In the genomic region with DNA sequence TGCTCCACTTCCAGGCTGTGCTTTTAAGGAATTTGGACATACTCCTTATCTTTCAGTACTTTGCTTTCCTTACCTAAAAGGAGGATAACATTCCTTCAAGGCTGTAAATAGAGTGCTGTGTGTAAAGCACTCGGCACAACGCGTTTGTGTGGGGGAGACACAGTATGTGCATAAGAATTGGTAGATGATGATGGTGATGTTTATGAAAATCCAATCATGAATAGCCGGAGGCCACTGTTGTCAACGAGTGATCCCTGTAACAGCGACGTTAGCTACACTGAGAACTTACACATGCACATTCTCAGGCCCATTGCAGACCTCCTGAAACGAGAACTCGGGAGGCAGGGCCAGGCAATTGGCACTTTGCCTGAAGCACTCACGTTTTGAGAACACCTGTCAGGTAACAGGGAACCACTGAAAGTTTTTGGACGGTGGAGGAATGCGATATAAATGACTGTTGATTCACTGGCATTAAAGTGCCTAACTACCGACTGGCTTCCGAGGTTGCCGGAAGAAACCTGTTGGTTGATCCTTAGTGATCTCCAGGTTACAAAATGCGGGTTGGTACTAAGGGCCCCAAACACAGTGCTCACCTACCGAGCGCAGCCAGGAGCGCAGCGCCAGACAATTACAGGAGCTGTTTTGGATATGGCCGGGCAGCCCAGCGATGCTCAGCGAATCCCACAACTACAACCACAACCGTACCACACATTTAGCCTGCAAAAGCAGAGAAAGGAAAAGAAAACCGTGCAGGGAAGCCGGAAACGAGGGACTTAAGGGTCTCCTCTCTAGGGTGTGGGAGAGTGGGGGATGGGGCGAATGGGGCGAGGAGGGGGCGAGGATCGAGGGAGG, we compare ENCODE assay signal across 8 cellular contexts. TPM values are rescaled to one million over a fixed set of nuclear protein-coding genes. Genes with fewer than 3 reads are reported as not detected.
DNase-seq lines count a peak whose midpoint lies in the region; ATAC-seq and TF ChIP-seq lines count a peak whose summit lies in the region.

No MANE protein-coding gene starts in this region.

- H3K4me3 Mint-ChIP-seq in WTC11 = peak overlapping the region; percentile 96

- CTCF ChIA-PET in WTC11 (lab: Charles Lee) = interaction anchor here (0.6 to 1.3 kb wide), 12 partner anchors 9 to 545 kb away, joined by 3 to 6 read pairs (median 4); no protein-coding TSS in a partner anchor

- H3K27ac Mint-ChIP-seq in WTC11 = peak overlapping the region; percentile 99

- TF ChIP-seq CTCF in WTC11 (IDR thresholded peaks at IDR 0.05) (no peak), fibroblast of the aortic adventitia (IDR thresholded peaks at IDR 0.05; ENCODE audit: insufficient read depth, low read length) (no peak)

- no peaks in the 10 kb centered on the region for H3K9me3 Mint-ChIP-seq in WTC11

- ATAC-seq in Right ventricle myocardium inferior (peak; percentile 21), WTC11 (peak; percentile 49)

- H2AFZ ChIP-seq in neuron (ENCODE audit: low read depth, low read length) = peak overlapping the region; percentile 73

- intact Hi-C loops in Right ventricle myocardium inferior (cut with DNase I) (loop anchor here (5.0 kb wide), 4 partner anchors 96 to 279 kb away; no protein-coding TSS in a partner anchor), cardiac septum (cut with DNase I) (loop anchor here (2.0 to 10.0 kb wide), 4 partner anchors 41 to 262 kb away; no protein-coding TSS in a partner anchor)

- H3K4me1 Mint-ChIP-seq in WTC11 = peaks cover 7% of the 10 kb centered on the region

- H3K4me1 ChIP-seq in neuron (ENCODE audit: insufficient read depth, low read length) = peaks cover 16% of the 10 kb centered on the region

- peaks cover 2% of the 10 kb centered on the region for H3K36me3 ChIP-seq in neuron (ENCODE audit: insufficient read depth, low read length)

- POLR2A ChIA-PET in WTC11 (lab: Charles Lee) = interaction anchor here (1.3 kb wide), 1 partner anchor 10 kb away, joined by 3 read pairs; no protein-coding TSS in a partner anchor

- 0 out of 2 replicates have a peak, but pooled peaks cover 2% of the 10 kb centered on the region for H3K36me3 Mint-ChIP-seq in WTC11

- H3K9me3 ChIP-seq in neuron (ENCODE audit: low read length) = no peaks in the 10 kb centered on the region

- H3K27me3 Mint-ChIP-seq in WTC11 (ENCODE audit: low read depth) = no peaks in the 10 kb centered on the region

- peaks cover 3% of the 10 kb centered on the region for H3K27me3 ChIP-seq in neuron (ENCODE audit: insufficient read depth, low read length)

- H3K4me3 ChIP-seq in fibroblast of the aortic adventitia (ENCODE audit: low read depth, low read length) = peak overlapping the region; percentile 75
- H3K4me3 ChIP-seq in neuron (ENCODE audit: low read length) = peak overlapping the region; percentile 99

- DNase-seq in Right ventricle myocardium inferior (ENCODE audit: missing footprints) (no peak), cardiac septum (ENCODE audit: low spot score) (no peak), WTC11 (ENCODE audit: low spot score) (no peak), fibroblast of the aortic adventitia (ENCODE audit: low read depth) (no peak), amniotic stem cell (lab: John Stamatoyannopoulos, UW) (no peak)
- no peak for DNase-seq in activated effector memory CD4-positive, alpha-beta T cell treated with anti-CD3 and anti-CD28 coated beads, Interleukin-2, amount 50 U/mL, for 16 hours
- DNase-seq in NK-92 treated with Interleukin-12 subunit alpha and Interleukin-12 subunit beta, amount 100 ng/mL, for 24 hours (lab: John Stamatoyannopoulos, UW) = no peak

TF ChIP-seq in WTC11, 78 proteins besides CTCF, POLR2A, EP300 and RAD21:
- TF ChIP-seq, protein P1, sequence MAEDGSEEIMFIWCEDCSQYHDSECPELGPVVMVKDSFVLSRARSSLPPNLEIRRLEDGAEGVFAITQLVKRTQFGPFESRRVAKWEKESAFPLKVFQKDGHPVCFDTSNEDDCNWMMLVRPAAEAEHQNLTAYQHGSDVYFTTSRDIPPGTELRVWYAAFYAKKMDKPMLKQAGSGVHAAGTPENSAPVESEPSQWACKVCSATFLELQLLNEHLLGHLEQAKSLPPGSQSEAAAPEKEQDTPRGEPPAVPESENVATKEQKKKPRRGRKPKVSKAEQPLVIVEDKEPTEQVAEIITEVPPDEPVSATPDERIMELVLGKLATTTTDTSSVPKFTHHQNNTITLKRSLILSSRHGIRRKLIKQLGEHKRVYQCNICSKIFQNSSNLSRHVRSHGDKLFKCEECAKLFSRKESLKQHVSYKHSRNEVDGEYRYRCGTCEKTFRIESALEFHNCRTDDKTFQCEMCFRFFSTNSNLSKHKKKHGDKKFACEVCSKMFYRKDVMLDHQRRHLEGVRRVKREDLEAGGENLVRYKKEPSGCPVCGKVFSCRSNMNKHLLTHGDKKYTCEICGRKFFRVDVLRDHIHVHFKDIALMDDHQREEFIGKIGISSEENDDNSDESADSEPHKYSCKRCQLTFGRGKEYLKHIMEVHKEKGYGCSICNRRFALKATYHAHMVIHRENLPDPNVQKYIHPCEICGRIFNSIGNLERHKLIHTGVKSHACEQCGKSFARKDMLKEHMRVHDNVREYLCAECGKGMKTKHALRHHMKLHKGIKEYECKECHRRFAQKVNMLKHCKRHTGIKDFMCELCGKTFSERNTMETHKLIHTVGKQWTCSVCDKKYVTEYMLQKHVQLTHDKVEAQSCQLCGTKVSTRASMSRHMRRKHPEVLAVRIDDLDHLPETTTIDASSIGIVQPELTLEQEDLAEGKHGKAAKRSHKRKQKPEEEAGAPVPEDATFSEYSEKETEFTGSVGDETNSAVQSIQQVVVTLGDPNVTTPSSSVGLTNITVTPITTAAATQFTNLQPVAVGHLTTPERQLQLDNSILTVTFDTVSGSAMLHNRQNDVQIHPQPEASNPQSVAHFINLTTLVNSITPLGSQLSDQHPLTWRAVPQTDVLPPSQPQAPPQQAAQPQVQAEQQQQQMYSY (CRISPR knock-in tag; IDR thresholded peaks at IDR 0.05) = no peak
- TF ChIP-seq GABPB1 (CRISPR knock-in tag; IDR thresholded peaks at IDR 0.05) = 0 out of 2 replicates have a peak, but pooled peaks have one; percentile 5

RNA-seq across cellular contexts. Expression of a gene that starts 1.0 kb away (rescaled TPM):
- total RNA-seq in Right ventricle myocardium inferior (82.5 TPM), cardiac septum (135 TPM), WTC11 (2021) (82.6 to 112 TPM (median 87.3 TPM) in 3 replicates), fibroblast of the aortic adventitia (ENCODE audit: low replicate concordance) (193 and 208 TPM in 2 replicates)
